20 cellular contexts compared by ENCODE assay signal in the genomic region with DNA sequence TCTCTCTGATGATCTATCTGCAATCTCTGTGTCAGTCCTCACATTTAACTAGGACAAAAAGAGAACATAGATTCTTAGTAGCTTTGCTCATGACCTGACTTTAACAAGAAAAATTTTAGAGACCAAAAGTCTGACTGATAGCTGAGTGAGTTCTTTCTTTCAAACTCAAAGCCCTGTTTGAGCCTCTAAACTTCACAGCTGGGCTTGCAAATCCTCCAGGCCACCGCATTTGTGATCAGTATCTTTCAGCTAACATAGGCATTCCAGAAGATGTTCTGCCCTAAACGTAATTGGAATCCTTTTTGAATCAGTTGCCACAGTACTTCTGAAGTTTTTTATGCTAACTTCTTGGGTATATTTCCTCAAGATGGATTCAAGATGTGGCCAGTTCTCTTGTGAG.
DNase-seq lines count a peak whose midpoint lies in the region; ATAC-seq and TF ChIP-seq lines count a peak whose summit lies in the region.
"Had no signal": no experiment of that assay in that cellular context is flagged by ENCODE, and none has a peak within 500 bp of the region (broad histone marks: within the 10 kb centered on the region; RNA-seq: fewer than 3 reads in every experiment).

No MANE protein-coding gene starts in this region.

- H3K27ac Mint-ChIP-seq in activated CD4-positive, alpha-beta memory T cell treated with anti-CD3 and anti-CD28 coated beads, Interleukin-2, amount 10 ng/mL, durations not matched to agents 7 days and 5 days, result peak overlapping the region; percentile 30
- H3K27ac Mint-ChIP-seq in activated CD4-positive, alpha-beta memory T cell treated with anti-CD3 and anti-CD28 coated beads for 36 hours, result no peak overlapping the region

- CTCF ChIA-PET in activated CD4-positive, alpha-beta memory T cell treated with anti-CD3 and anti-CD28 coated beads, Interleukin-2, amount 10 ng/mL, durations not matched to agents 7 days and 5 days (lab: Charles Lee), result interaction anchor here (0.7 to 1.1 kb wide), 5 partner anchors 14 to 411 kb away, joined by 3 to 5 read pairs (median 3); no protein-coding TSS in a partner anchor
- CTCF ChIA-PET in activated CD4-positive, alpha-beta memory T cell treated with anti-CD3 and anti-CD28 coated beads for 36 hours (lab: Charles Lee), result no interaction called here

- POLR2A ChIA-PET in activated CD4-positive, alpha-beta memory T cell treated with anti-CD3 and anti-CD28 coated beads, Interleukin-2, amount 10 ng/mL, durations not matched to agents 7 days and 5 days (lab: Charles Lee), result interaction anchor here (0.9 to 9.3 kb wide), 6 partner anchors 9 to 85 kb away, joined by 3 to 98 read pairs (median 5); no protein-coding TSS in a partner anchor
- POLR2A ChIA-PET in activated CD4-positive, alpha-beta memory T cell treated with anti-CD3 and anti-CD28 coated beads for 36 hours (lab: Charles Lee), result no interaction called here

- no peak for DNase-seq in activated CD4-positive, alpha-beta memory T cell treated with anti-CD3 and anti-CD28 coated beads, Interleukin-2, amount 10 ng/mL, durations not matched to agents 7 days and 5 days
- no peak for DNase-seq in activated CD4-positive, alpha-beta memory T cell treated with anti-CD3 and anti-CD28 coated beads for 36 hours
- no peak for DNase-seq in NCI-H774 (lab: John Stamatoyannopoulos, UW)
- DNase-seq: CD8-positive, alpha-beta memory T cell; DMS53; KBM-7; MV-4-11; NCI-H1417; NCI-H187; NCI-H2227 treated with DMSO at 0.1 percent for 48 hours; NCI-H524; PC-3; RPMI8226 had no signal

- H3K4me2 ChIP-seq in Loucy (ENCODE audit: low read depth, low read length, poor library complexity, severe bottlenecking), result no peak overlapping the region
- H3K4me2 ChIP-seq: A549; BLaER1 treated with 17β-estradiol and CSF1 and Interleukin-3, amounts not matched to agents 10 nM and 100 nM had no signal

- no peak overlapping the region for H3K9ac ChIP-seq in Loucy (ENCODE audit: low read depth, low read length, poor library complexity, severe bottlenecking)
- H3K9ac ChIP-seq: BLaER1 treated with 17β-estradiol and CSF1 and Interleukin-3, amounts not matched to agents 10 nM and 100 nM had no signal

- H3K36me3 Mint-ChIP-seq in activated CD4-positive, alpha-beta memory T cell treated with anti-CD3 and anti-CD28 coated beads, Interleukin-2, amount 10 ng/mL, durations not matched to agents 7 days and 5 days (ENCODE audit: low read depth), result peaks cover 70% of the 10 kb centered on the region
- H3K36me3 Mint-ChIP-seq in activated CD4-positive, alpha-beta memory T cell treated with anti-CD3 and anti-CD28 coated beads for 36 hours, result no peaks in the 10 kb centered on the region
- H3K36me3 Mint-ChIP-seq: CD8-positive, alpha-beta memory T cell had no signal

- H3K9me3 ChIP-seq in Loucy (ENCODE audit: insufficient read depth, low read depth, low read length), result no peaks in the 10 kb centered on the region
- no peaks in the 10 kb centered on the region for H3K9me3 ChIP-seq in mesodermal cell (ENCODE audit: control insufficient read depth, low read length)
- H3K9me3 ChIP-seq: A549 had no signal

- H3K9me2 ChIP-seq in Loucy (replicated peaks; ENCODE audit: low read depth, low read length), result no peaks in the 10 kb centered on the region

- H3K4me3 ChIP-seq in Loucy (ENCODE audit: low read length, poor library complexity, severe bottlenecking) (no peak overlapping the region), mesodermal cell (ENCODE audit: extremely low read depth, insufficient read depth, low read length, poor library complexity, severe bottlenecking) (no peak overlapping the region)
- H3K4me3 ChIP-seq: A549; BLaER1 treated with 17β-estradiol and CSF1 and Interleukin-3, amounts not matched to agents 10 nM and 100 nM had no signal

- H3K4me1 Mint-ChIP-seq in activated CD4-positive, alpha-beta memory T cell treated with anti-CD3 and anti-CD28 coated beads, Interleukin-2, amount 10 ng/mL, durations not matched to agents 7 days and 5 days, result peaks cover 67% of the 10 kb centered on the region
- H3K4me1 Mint-ChIP-seq in activated CD4-positive, alpha-beta memory T cell treated with anti-CD3 and anti-CD28 coated beads for 36 hours (ENCODE audit: low read depth), result peaks cover 8% of the 10 kb centered on the region

- H3K4me3 Mint-ChIP-seq in activated CD4-positive, alpha-beta memory T cell treated with anti-CD3 and anti-CD28 coated beads, Interleukin-2, amount 10 ng/mL, durations not matched to agents 7 days and 5 days, result no peak overlapping the region
- no peak overlapping the region for H3K4me3 Mint-ChIP-seq in activated CD4-positive, alpha-beta memory T cell treated with anti-CD3 and anti-CD28 coated beads for 36 hours
- H3K4me3 Mint-ChIP-seq: CD8-positive, alpha-beta memory T cell had no signal

- H3K27ac ChIP-seq in mesodermal cell (ENCODE audit: low read depth, low read length, severe bottlenecking), result peak overlapping the region; percentile 65
- H3K27ac ChIP-seq: A549; BLaER1 treated with 17β-estradiol and CSF1 and Interleukin-3, amounts not matched to agents 10 nM and 100 nM had no signal

- peaks cover 3% of the 10 kb centered on the region for H3K27me3 Mint-ChIP-seq in activated CD4-positive, alpha-beta memory T cell treated with anti-CD3 and anti-CD28 coated beads, Interleukin-2, amount 10 ng/mL, durations not matched to agents 7 days and 5 days
- no peaks in the 10 kb centered on the region for H3K27me3 Mint-ChIP-seq in activated CD4-positive, alpha-beta memory T cell treated with anti-CD3 and anti-CD28 coated beads for 36 hours

- TF ChIP-seq CTCF in Loucy (conservative IDR thresholded peaks at IDR 0.05; ENCODE audit: low read length), result no peak

- no peaks in the 10 kb centered on the region for H3K27me3 ChIP-seq in Loucy (ENCODE audit: insufficient read depth, low read length, poor library complexity, severe bottlenecking)
- H3K27me3 ChIP-seq: BLaER1 treated with 17β-estradiol and CSF1 and Interleukin-3, amounts not matched to agents 10 nM and 100 nM had no signal

- H4K20me1 ChIP-seq in Loucy (ENCODE audit: insufficient read depth, low read length, poor library complexity, severe bottlenecking), result no peaks in the 10 kb centered on the region
- H4K20me1 ChIP-seq: BLaER1 treated with 17β-estradiol and CSF1 and Interleukin-3, amounts not matched to agents 10 nM and 100 nM had no signal

- H2AFZ ChIP-seq in Loucy (ENCODE audit: low read length), result 0 out of 2 replicates have a peak overlapping the region, but pooled peaks have one; percentile 4

- peaks cover 12% of the 10 kb centered on the region for H3K9me3 Mint-ChIP-seq in activated CD4-positive, alpha-beta memory T cell treated with anti-CD3 and anti-CD28 coated beads, Interleukin-2, amount 10 ng/mL, durations not matched to agents 7 days and 5 days
- peaks cover 4% of the 10 kb centered on the region for H3K9me3 Mint-ChIP-seq in activated CD4-positive, alpha-beta memory T cell treated with anti-CD3 and anti-CD28 coated beads for 36 hours
- H3K9me3 Mint-ChIP-seq: CD8-positive, alpha-beta memory T cell had no signal

- H3K4me1 ChIP-seq in Loucy (ENCODE audit: insufficient read depth, low read length, poor library complexity, severe bottlenecking) (peaks cover 46% of the 10 kb centered on the region), mesodermal cell (ENCODE audit: control insufficient read depth, insufficient read depth, low read length, poor library complexity, severe bottlenecking) (peaks cover 23% of the 10 kb centered on the region)
- H3K4me1 ChIP-seq: A549 had no signal

- intact Hi-C loops in activated CD4-positive, alpha-beta memory T cell treated with anti-CD3 and anti-CD28 coated beads for 36 hours (cut with micrococcal nuclease), result no loop called here

- WGBS in mesodermal cell (ENCODE audit: insufficient coverage in 2 of 2), 2 experiments, result 50 to 59% methylated on average over 2 of the region's 2 CpGs

- no peaks in the 10 kb centered on the region for H3F3A ChIP-seq in Loucy (ENCODE audit: low read depth)

- no peak for ATAC-seq in GM19455 (IDR thresholded peaks at IDR 0.05; ENCODE audit: unreplicated experiment)
- no peak for ATAC-seq in HG02610 (IDR thresholded peaks at IDR 0.05; ENCODE audit: unreplicated experiment)
- ATAC-seq: A549, HepG2, PC-3 had no signal

- H3K79me2 ChIP-seq in Loucy (ENCODE audit: insufficient read depth, low read length), result no peaks in the 10 kb centered on the region

- H3K36me3 ChIP-seq in Loucy (ENCODE audit: insufficient read depth, low read length) (no peaks in the 10 kb centered on the region), mesodermal cell (ENCODE audit: control insufficient read depth, insufficient read depth, low read length) (no peaks in the 10 kb centered on the region)
- H3K36me3 ChIP-seq: BLaER1 treated with 17β-estradiol and CSF1 and Interleukin-3, amounts not matched to agents 10 nM and 100 nM had no signal
